ENCODE assay signal across 6 cellular contexts in genomic region chr10:5011392-5011791, GRCh38. TPM values are rescaled to one million over a fixed set of nuclear protein-coding genes. Genes with fewer than 3 reads are reported as not detected.
"Had no signal": no experiment of that assay in that cellular context is flagged by ENCODE, and none has a peak within 500 bp of the region (broad histone marks: within the 10 kb centered on the region; RNA-seq: fewer than 3 reads in every experiment).

No MANE protein-coding gene starts in this region.

RNA-seq across cellular contexts. Expression of gene AKR1C2, which starts 7.7 kb away (rescaled TPM):
- total RNA-seq: activated naive CD4-positive, alpha-beta T cell treated with anti-CD3 and anti-CD28 coated beads, Interleukin-2, amount 50 U/mL, for 72 hours; activated naive CD8-positive, alpha-beta T cell treated with anti-CD3 and anti-CD28 coated beads for 36 hours; activated naive CD8-positive, alpha-beta T cell treated with anti-CD3 and anti-CD28 coated beads, Interleukin-2, amount 10 ng/mL, durations not matched to agents 7 days and 5 days; activated T-helper 1 cell treated with anti-CD3 and anti-CD28 coated beads, Interleukin-12 subunit alpha, Interleukin-12 subunit beta, Interleukin-2, Interleukin-4 antibody, amounts not matched to agents 30 ng/mL and 10 ng/mL and 1 ng/mL, durations not matched to agents 14 hours and 24 hours and 36 hours; activated T-helper 17 cell treated with anti-CD3 and anti-CD28 coated beads, Interleukin-2, amount 50 U/mL, for 72 hours; activated T-helper 2 cell treated with anti-CD3 and anti-CD28 coated beads, Interferon-gamma antibody, Interleukin-2, Interleukin-4, amounts not matched to agents 10 μg/mL and 5 μg/mL and 100 μg/mL, durations not matched to agents 14 hours and 24 hours and 36 hours had no signal
